Comparison of ENCODE assay signal across 24 cellular contexts in the genomic region with DNA sequence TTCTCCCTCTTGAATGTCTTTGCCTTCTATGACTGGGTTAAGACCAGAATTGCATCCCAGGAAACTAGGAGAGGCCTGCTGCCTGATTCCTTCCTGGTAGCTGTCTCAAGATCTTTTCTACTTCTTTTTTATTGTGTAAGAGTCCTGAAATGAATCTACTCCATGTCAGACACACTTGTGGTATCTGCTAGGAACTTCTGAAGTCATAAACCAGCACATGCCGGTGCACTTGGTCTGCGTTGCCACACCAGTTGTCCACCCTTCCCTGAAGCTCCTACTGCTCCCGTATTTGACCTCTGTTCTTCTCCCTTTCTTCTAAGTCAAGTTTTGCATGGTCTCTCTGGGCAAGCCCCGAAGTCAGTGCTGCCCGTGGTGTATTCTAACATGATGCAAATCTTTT.
"Had no signal": no experiment of that assay in that cellular context is flagged by ENCODE, and none has a peak within 500 bp of the region (broad histone marks: within the 10 kb centered on the region; RNA-seq: fewer than 3 reads in every experiment).

No MANE protein-coding gene starts in this region.

- ATAC-seq: Panc1 had no signal

- DNase-seq: activated B cell treated with CpG ODN at 0.5 μM for 24 hours; activated CD4-positive, alpha-beta T cell treated with anti-CD3 and anti-CD28 coated beads, Interleukin-2, amount 50 U/mL, for 4 hours; activated CD4-positive, CD25-positive, alpha-beta regulatory T cell treated with anti-CD3 and anti-CD28 coated beads, Interleukin-2, amount 50 U/mL, for 72 hours; activated CD8-positive, alpha-beta memory T cell treated with anti-CD3 and anti-CD28 coated beads, Interleukin-2, amount 50 U/mL, for 4 hours; activated effector memory CD4-positive, alpha-beta T cell treated with Interleukin-2 at 50 U/mL for 16 hours; activated naive CD4-positive, alpha-beta T cell treated with anti-CD3 and anti-CD28 coated beads, Interleukin-2, amount 50 U/mL, for 16 hours; activated naive CD8-positive, alpha-beta T cell treated with anti-CD3 and anti-CD28 coated beads, Interleukin-2, amount 10 ng/mL, durations not matched to agents 7 days and 5 days; amygdala; KG1; MM.1S; MV-4-11; NCI-H1092; NCI-H1436 treated with DMSO at 0.1 percent for 48 hours; NCI-H1694 treated with DMSO at 0.1 percent for 48 hours; NCI-H2029; NCI-H345; NCI-H524 treated with DMSO at 0.1 percent for 48 hours; SHP77 treated with DMSO at 0.1 percent for 48 hours; SW 1271; T-helper 9 cell had no signal

- H3K4me3 Mint-ChIP-seq: activated B cell treated with CpG ODN at 0.5 μM for 24 hours; activated naive CD8-positive, alpha-beta T cell treated with anti-CD3 and anti-CD28 coated beads, Interleukin-2, amount 10 ng/mL, durations not matched to agents 7 days and 5 days; activated T-helper 1 cell treated with anti-CD3 and anti-CD28 coated beads, Interleukin-12 subunit alpha, Interleukin-12 subunit beta, Interleukin-2, Interleukin-4 antibody, amounts not matched to agents 30 ng/mL and 10 ng/mL and 1 ng/mL, durations not matched to agents 14 hours and 24 hours and 36 hours had no signal

- H3K36me3 Mint-ChIP-seq: activated naive CD8-positive, alpha-beta T cell treated with anti-CD3 and anti-CD28 coated beads, Interleukin-2, amount 10 ng/mL, durations not matched to agents 7 days and 5 days had no signal

- H3K27ac Mint-ChIP-seq: activated B cell treated with CpG ODN at 0.5 μM for 24 hours; activated naive CD8-positive, alpha-beta T cell treated with anti-CD3 and anti-CD28 coated beads, Interleukin-2, amount 10 ng/mL, durations not matched to agents 7 days and 5 days; activated T-helper 1 cell treated with anti-CD3 and anti-CD28 coated beads, Interleukin-12 subunit alpha, Interleukin-12 subunit beta, Interleukin-2, Interleukin-4 antibody, amounts not matched to agents 30 ng/mL and 10 ng/mL and 1 ng/mL, durations not matched to agents 14 hours and 24 hours and 36 hours had no signal

- H3K27ac ChIP-seq: ascending aorta, VCaP had no signal

- H3K4me1 Mint-ChIP-seq: activated B cell treated with CpG ODN at 0.5 μM for 24 hours; activated naive CD8-positive, alpha-beta T cell treated with anti-CD3 and anti-CD28 coated beads, Interleukin-2, amount 10 ng/mL, durations not matched to agents 7 days and 5 days had no signal
